In genomic region chr1:153977250-153978240, GRCh38 we compare ENCODE assay signal across 8 cellular contexts.
DNase-seq lines count a peak whose midpoint lies in the region; ATAC-seq lines count a peak whose summit lies in the region.

JTB (minus strand) TSS chr1:153977674; CDS start chr1:153977252, 422 bp downstream.

- peak; percentile 77 for ATAC-seq in HG03159 (IDR thresholded peaks at IDR 0.05; ENCODE audit: unreplicated experiment)
- peak; percentile 96 for ATAC-seq in activated CD4-positive, CD25-positive, alpha-beta regulatory T cell treated with anti-CD3 and anti-CD28 coated beads, Interleukin-2, amount 50 U/mL, for 24 hours

- DNase-seq in NCI-H1417 (lab: John Stamatoyannopoulos, UW) (peak; percentile 91 to 97 (median 92)), NCI-H1417 treated with DMSO at 0.1 percent for 48 hours (lab: John Stamatoyannopoulos, UW) (no peak), NCI-H345 treated with DMSO at 0.1 percent for 48 hours (lab: John Stamatoyannopoulos, UW; ENCODE audit: unreplicated experiment) (peak; percentile 95), islet precursor cell (peak; percentile 91)
- DNase-seq in central memory CD4-positive, alpha-beta T cell = peak; percentile 78
- DNase-seq in stimulated activated CD4-positive, alpha-beta T cell treated with anti-CD3 and anti-CD28 coated beads, Interleukin-12 subunit alpha, Interleukin-12 subunit beta, amount 100 ng/mL, for 4 hours = peak; percentile 82
